19 cellular contexts compared by ENCODE assay signal in the genomic region with DNA sequence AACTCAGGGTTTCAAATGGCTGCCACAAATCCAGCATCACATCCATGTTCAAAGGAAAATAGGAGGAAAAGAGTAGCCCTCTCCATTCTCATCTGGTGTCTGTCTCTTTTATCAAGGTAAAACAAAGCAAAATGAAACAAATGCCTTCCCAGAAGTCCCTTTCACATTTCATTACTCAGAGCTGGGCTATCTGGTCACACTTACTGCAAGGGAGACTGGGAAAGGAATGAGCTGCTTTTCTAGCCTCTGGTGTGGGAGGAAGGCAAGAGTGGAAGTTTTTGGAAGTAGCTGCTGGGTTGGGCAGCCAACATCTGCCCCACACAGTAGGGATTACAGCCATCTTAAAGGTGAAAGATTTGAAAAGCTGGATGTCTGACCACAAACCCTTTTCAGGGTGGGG.
"Had no signal": no experiment of that assay in that cellular context is flagged by ENCODE, and none has a peak within 500 bp of the region (broad histone marks: within the 10 kb centered on the region; RNA-seq: fewer than 3 reads in every experiment).

No MANE protein-coding gene starts in this region.

- H3K27me3 ChIP-seq: ascending aorta, esophagus squamous epithelium, gastrocnemius medialis, heart left ventricle, pancreas, sigmoid colon, upper lobe of right lung had no signal

- H3K4me1 Mint-ChIP-seq: activated naive CD8-positive, alpha-beta T cell treated with anti-CD3 and anti-CD28 coated beads, Interleukin-2, amount 50 U/mL, for 24 hours; activated T-helper 17 cell treated with anti-CD3 and anti-CD28 coated beads, Interleukin-2, amount 50 U/mL, for 72 hours; naive thymus-derived CD4-positive, alpha-beta T cell had no signal

- H3K27ac Mint-ChIP-seq: activated naive CD4-positive, alpha-beta T cell treated with anti-CD3 and anti-CD28 coated beads for 36 hours; activated naive CD8-positive, alpha-beta T cell treated with anti-CD3 and anti-CD28 coated beads, Interleukin-2, amount 50 U/mL, for 24 hours; activated T-helper 17 cell treated with anti-CD3 and anti-CD28 coated beads, Interleukin-2, amount 50 U/mL, for 72 hours; naive thymus-derived CD4-positive, alpha-beta T cell had no signal

- DNase-seq: activated CD4-positive, alpha-beta T cell treated with anti-CD3 and anti-CD28 coated beads for 1 hour; activated CD4-positive, alpha-beta T cell treated with anti-CD3 and anti-CD28 coated beads, Interleukin-2, amount 50 U/mL, for 4 hours; activated naive CD4-positive, alpha-beta T cell treated with anti-CD3 and anti-CD28 coated beads for 36 hours; activated naive CD8-positive, alpha-beta T cell treated with anti-CD3 and anti-CD28 coated beads, Interleukin-2, amount 50 U/mL, for 24 hours; esophagus squamous epithelium; gastrocnemius medialis; heart left ventricle; mucosa of descending colon; naive thymus-derived CD4-positive, alpha-beta T cell; pancreas; sigmoid colon; stimulated activated CD4-positive, alpha-beta T cell treated with anti-CD3 and anti-CD28 coated beads, Interleukin-12 subunit alpha, Interleukin-12 subunit beta, amount 100 ng/mL, for 4 hours; stimulated activated CD4-positive, alpha-beta T cell treated with anti-CD3 and anti-CD28 coated beads, Interleukin-2, amount 100 ng/mL, for 24 hours; T-helper 1 cell; T1000; upper lobe of right lung had no signal

- H3K36me3 ChIP-seq: ascending aorta, esophagus squamous epithelium, gastrocnemius medialis, heart left ventricle, pancreas, sigmoid colon, thoracic aorta, upper lobe of right lung had no signal

- H3K4me3 Mint-ChIP-seq: activated naive CD4-positive, alpha-beta T cell treated with anti-CD3 and anti-CD28 coated beads for 36 hours; activated naive CD8-positive, alpha-beta T cell treated with anti-CD3 and anti-CD28 coated beads, Interleukin-2, amount 50 U/mL, for 24 hours; activated T-helper 17 cell treated with anti-CD3 and anti-CD28 coated beads, Interleukin-2, amount 50 U/mL, for 72 hours; naive thymus-derived CD4-positive, alpha-beta T cell had no signal

- H3K4me1 ChIP-seq: ascending aorta, esophagus squamous epithelium, gastrocnemius medialis, pancreas, upper lobe of right lung had no signal

- ATAC-seq: activated naive CD8-positive, alpha-beta T cell treated with anti-CD3 and anti-CD28 coated beads, Interleukin-2, amount 50 U/mL, for 24 hours; activated T-helper 17 cell treated with anti-CD3 and anti-CD28 coated beads, Interleukin-2, amount 50 U/mL, for 72 hours; gastrocnemius medialis; heart left ventricle; mucosa of descending colon; naive thymus-derived CD4-positive, alpha-beta T cell; upper lobe of right lung had no signal

- H3K4me3 ChIP-seq: ascending aorta, esophagus squamous epithelium, gastrocnemius medialis, heart left ventricle, mucosa of descending colon, pancreas, sigmoid colon, thoracic aorta, upper lobe of right lung had no signal

- H3K9me3 ChIP-seq: gastrocnemius medialis, pancreas, sigmoid colon, upper lobe of right lung had no signal
